35 cellular contexts compared by ENCODE assay signal in genomic region chr2:107020386-107020785, GRCh38.
"Had no signal": no experiment of that assay in that cellular context is flagged by ENCODE, and none has a peak within 500 bp of the region (broad histone marks: within the 10 kb centered on the region; RNA-seq: fewer than 3 reads in every experiment).

No MANE protein-coding gene starts in this region.

- H3K27me3 Mint-ChIP-seq: activated B cell treated with CpG ODN at 0.5 μM for 24 hours; activated CD4-positive, alpha-beta memory T cell treated with anti-CD3 and anti-CD28 coated beads for 36 hours; activated CD4-positive, alpha-beta T cell treated with anti-CD3 and anti-CD28 coated beads, Interleukin-2, amount 10 ng/mL, durations not matched to agents 24 days and 14 days; activated CD8-positive, alpha-beta memory T cell treated with anti-CD3 and anti-CD28 coated beads, Interleukin-2, amount 10 ng/mL, durations not matched to agents 7 days and 5 days; activated naive CD4-positive, alpha-beta T cell treated with anti-CD3 and anti-CD28 coated beads, Interleukin-2, amount 50 U/mL, for 24 hours; activated naive CD8-positive, alpha-beta T cell treated with anti-CD3 and anti-CD28 coated beads for 36 hours; activated T-cell treated with anti-CD3 and anti-CD28 coated beads, Interleukin-2, amount 50 U/mL, for 24 hours; brain; central memory CD8-positive, alpha-beta T cell had no signal

- ATAC-seq: activated CD8-positive, alpha-beta memory T cell treated with anti-CD3 and anti-CD28 coated beads, Interleukin-2, amount 10 ng/mL, durations not matched to agents 7 days and 5 days; activated CD8-positive, alpha-beta T cell treated with anti-CD3 and anti-CD28 coated beads for 36 hours had no signal

- H3K36me3 ChIP-seq: adrenal gland, ascending aorta, cardiac muscle cell had no signal

- H3K27ac Mint-ChIP-seq: activated B cell treated with CpG ODN at 0.5 μM for 24 hours; activated CD4-positive, alpha-beta memory T cell treated with anti-CD3 and anti-CD28 coated beads for 36 hours; activated CD4-positive, alpha-beta T cell treated with anti-CD3 and anti-CD28 coated beads, Interleukin-2, amount 10 ng/mL, durations not matched to agents 24 days and 14 days; activated CD8-positive, alpha-beta memory T cell treated with anti-CD3 and anti-CD28 coated beads, Interleukin-2, amount 10 ng/mL, durations not matched to agents 7 days and 5 days; activated CD8-positive, alpha-beta T cell treated with anti-CD3 and anti-CD28 coated beads for 36 hours; activated naive CD4-positive, alpha-beta T cell treated with anti-CD3 and anti-CD28 coated beads, Interleukin-2, amount 10 ng/mL, durations not matched to agents 7 days and 5 days; activated naive CD4-positive, alpha-beta T cell treated with anti-CD3 and anti-CD28 coated beads, Interleukin-2, amount 50 U/mL, for 24 hours; activated naive CD8-positive, alpha-beta T cell treated with anti-CD3 and anti-CD28 coated beads for 36 hours; activated T-cell treated with anti-CD3 and anti-CD28 coated beads, Interleukin-2, amount 50 U/mL, for 24 hours; activated T-helper 2 cell treated with anti-CD3 and anti-CD28 coated beads, Interferon-gamma antibody, Interleukin-2, Interleukin-4, amounts not matched to agents 10 μg/mL and 5 μg/mL and 100 μg/mL, durations not matched to agents 14 hours and 24 hours and 36 hours; brain; T-helper 1 cell treated with Interleukin-12 subunit alpha and Interleukin-12 subunit beta and Interleukin-4 antibody, amounts not matched to agents 30 μg/mL and 1 μg/mL, for 36 hours; T-helper 2 cell treated with Interferon-gamma antibody and Interleukin-4, amounts not matched to agents 5 μg/mL and 100 μg/mL, for 36 hours had no signal

- H3K4me3 Mint-ChIP-seq: activated B cell treated with CpG ODN at 0.5 μM for 24 hours; activated CD4-positive, alpha-beta memory T cell treated with anti-CD3 and anti-CD28 coated beads for 36 hours; activated CD4-positive, alpha-beta T cell treated with anti-CD3 and anti-CD28 coated beads, Interleukin-2, amount 10 ng/mL, durations not matched to agents 24 days and 14 days; activated CD8-positive, alpha-beta memory T cell treated with anti-CD3 and anti-CD28 coated beads, Interleukin-2, amount 10 ng/mL, durations not matched to agents 7 days and 5 days; activated CD8-positive, alpha-beta T cell treated with anti-CD3 and anti-CD28 coated beads for 36 hours; activated naive CD4-positive, alpha-beta T cell treated with anti-CD3 and anti-CD28 coated beads, Interleukin-2, amount 10 ng/mL, durations not matched to agents 7 days and 5 days; activated naive CD4-positive, alpha-beta T cell treated with anti-CD3 and anti-CD28 coated beads, Interleukin-2, amount 50 U/mL, for 24 hours; activated naive CD8-positive, alpha-beta T cell treated with anti-CD3 and anti-CD28 coated beads for 36 hours; activated T-cell treated with anti-CD3 and anti-CD28 coated beads, Interleukin-2, amount 50 U/mL, for 24 hours; brain; central memory CD8-positive, alpha-beta T cell; T-helper 1 cell treated with Interleukin-12 subunit alpha and Interleukin-12 subunit beta and Interleukin-4 antibody, amounts not matched to agents 30 μg/mL and 1 μg/mL, for 36 hours; T-helper 2 cell treated with Interferon-gamma antibody and Interleukin-4, amounts not matched to agents 5 μg/mL and 100 μg/mL, for 36 hours had no signal

- H3K9me3 Mint-ChIP-seq: activated CD8-positive, alpha-beta T cell treated with anti-CD3 and anti-CD28 coated beads for 36 hours; activated naive CD8-positive, alpha-beta T cell treated with anti-CD3 and anti-CD28 coated beads for 36 hours; T-helper 2 cell treated with Interferon-gamma antibody and Interleukin-4, amounts not matched to agents 5 μg/mL and 100 μg/mL, for 36 hours had no signal

- H3K27me3 ChIP-seq: adrenal gland, ascending aorta, cardiac muscle cell had no signal

- H3K4me3 ChIP-seq: adrenal gland, ascending aorta, cardiac muscle cell had no signal

- H3K36me3 Mint-ChIP-seq: activated CD4-positive, alpha-beta memory T cell treated with anti-CD3 and anti-CD28 coated beads for 36 hours; activated CD8-positive, alpha-beta memory T cell treated with anti-CD3 and anti-CD28 coated beads, Interleukin-2, amount 10 ng/mL, durations not matched to agents 7 days and 5 days; activated naive CD4-positive, alpha-beta T cell treated with anti-CD3 and anti-CD28 coated beads, Interleukin-2, amount 10 ng/mL, durations not matched to agents 7 days and 5 days; activated naive CD4-positive, alpha-beta T cell treated with anti-CD3 and anti-CD28 coated beads, Interleukin-2, amount 50 U/mL, for 24 hours; activated naive CD8-positive, alpha-beta T cell treated with anti-CD3 and anti-CD28 coated beads for 36 hours; brain had no signal

- DNase-seq: activated B cell treated with CpG ODN at 0.5 μM for 24 hours; activated CD4-positive, alpha-beta memory T cell treated with anti-CD3 and anti-CD28 coated beads for 36 hours; activated CD4-positive, alpha-beta T cell treated with anti-CD3 and anti-CD28 coated beads for 4 hours; activated CD4-positive, alpha-beta T cell treated with anti-CD3 and anti-CD28 coated beads, Interleukin-2, amount 10 ng/mL, durations not matched to agents 24 days and 14 days; activated CD4-positive, alpha-beta T cell treated with anti-CD3 and anti-CD28 coated beads, Interleukin-2, amount 50 U/mL, for 1 hour; activated CD4-positive, alpha-beta T cell treated with anti-CD3 and anti-CD28 coated beads, Interleukin-2, amount 50 U/mL, for 4 hours; activated CD4-positive, CD25-positive, alpha-beta regulatory T cell treated with anti-CD3 and anti-CD28 coated beads, Interleukin-2, amount 50 U/mL, for 72 hours; activated CD8-positive, alpha-beta memory T cell treated with anti-CD3 and anti-CD28 coated beads for 24 hours; activated CD8-positive, alpha-beta memory T cell treated with anti-CD3 and anti-CD28 coated beads, Interleukin-2, amount 10 ng/mL, durations not matched to agents 7 days and 5 days; activated CD8-positive, alpha-beta memory T cell treated with anti-CD3 and anti-CD28 coated beads, Interleukin-2, amount 50 U/mL, for 48 hours; activated CD8-positive, alpha-beta T cell treated with anti-CD3 and anti-CD28 coated beads for 36 hours; activated effector memory CD4-positive, alpha-beta T cell treated with Interleukin-2 at 50 U/mL for 16 hours; activated gamma-delta T cell; activated naive CD4-positive, alpha-beta T cell treated with anti-CD3 and anti-CD28 coated beads, Interleukin-2, amount 10 ng/mL, durations not matched to agents 7 days and 5 days; activated naive CD4-positive, alpha-beta T cell treated with Interleukin-2 at 50 U/mL for 16 hours; activated naive CD8-positive, alpha-beta T cell treated with anti-CD3 and anti-CD28 coated beads for 36 hours; activated T-cell treated with anti-CD3 and anti-CD28 coated beads, Interleukin-2, amount 50 U/mL, for 24 hours; activated T-cell treated with anti-CD3 and anti-CD28 coated beads, Interleukin-2, amount 50 U/mL, for 48 hours; adrenal gland; amygdala; anterior cingulate cortex; caudate nucleus; cerebellar nuclear complex; T-helper 1 cell; T-helper 2 cell; T-helper 9 cell had no signal

- H3K9me3 ChIP-seq: adrenal gland, ascending aorta had no signal

- H3K27ac ChIP-seq: adrenal gland, ascending aorta, cardiac muscle cell, VCaP had no signal

- H3K4me1 ChIP-seq: adrenal gland, ascending aorta had no signal

- H3K4me1 Mint-ChIP-seq: activated B cell treated with CpG ODN at 0.5 μM for 24 hours; activated CD4-positive, alpha-beta T cell treated with anti-CD3 and anti-CD28 coated beads, Interleukin-2, amount 10 ng/mL, durations not matched to agents 24 days and 14 days; activated CD8-positive, alpha-beta memory T cell treated with anti-CD3 and anti-CD28 coated beads, Interleukin-2, amount 10 ng/mL, durations not matched to agents 7 days and 5 days; activated naive CD4-positive, alpha-beta T cell treated with anti-CD3 and anti-CD28 coated beads, Interleukin-2, amount 10 ng/mL, durations not matched to agents 7 days and 5 days; activated naive CD4-positive, alpha-beta T cell treated with anti-CD3 and anti-CD28 coated beads, Interleukin-2, amount 50 U/mL, for 24 hours; activated naive CD8-positive, alpha-beta T cell treated with anti-CD3 and anti-CD28 coated beads for 36 hours; brain; central memory CD8-positive, alpha-beta T cell had no signal
